In the genomic region with DNA sequence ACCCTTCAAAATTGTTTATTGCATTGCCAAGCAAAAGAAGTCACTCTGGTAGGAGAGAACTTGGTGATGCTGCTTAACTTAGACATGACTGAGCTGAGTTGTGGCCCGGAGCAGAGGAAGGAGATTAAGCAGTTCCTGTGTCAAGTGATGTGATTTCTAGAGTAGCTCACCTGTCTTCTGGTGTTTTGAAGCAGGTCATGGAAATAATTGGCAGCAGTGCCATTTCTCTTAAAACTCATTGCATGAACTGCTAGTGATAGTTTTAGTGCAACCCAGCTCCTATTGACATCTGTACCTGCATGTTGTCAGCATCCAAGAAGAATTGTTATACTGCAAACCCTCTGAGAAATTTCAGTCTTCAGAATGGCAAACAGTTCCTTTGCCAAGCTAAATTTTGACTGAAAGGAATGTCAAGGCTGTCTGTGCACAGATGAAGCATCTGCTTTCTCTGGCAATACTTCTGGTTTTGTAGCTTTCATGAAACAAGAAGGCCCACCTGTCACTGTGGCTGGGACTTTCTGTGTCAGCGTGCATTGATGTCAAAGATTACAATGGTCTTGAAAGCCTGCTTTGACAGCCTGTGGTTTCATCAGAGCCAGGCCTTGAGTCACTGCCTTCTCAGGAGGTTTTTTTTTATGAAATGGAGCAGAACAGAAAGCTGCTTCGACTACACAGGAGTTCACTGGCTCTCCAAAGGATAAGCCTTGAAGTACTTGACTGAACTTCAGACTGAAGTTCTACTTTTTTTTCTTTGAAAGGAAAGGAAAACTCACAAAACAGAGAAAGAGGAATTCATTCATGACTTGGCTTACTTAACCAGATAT, we compare ENCODE assay signal across 8 cellular contexts.
DNase-seq lines count a peak whose midpoint lies in the region; ATAC-seq and TF ChIP-seq lines count a peak whose summit lies in the region.

No MANE protein-coding gene starts in this region.

- DNase-seq in MV-4-11 (lab: John Stamatoyannopoulos, UW) (peak; percentile 88), medulla oblongata (ENCODE audit: extremely low spot score) (peak; percentile 44), vagina (ENCODE audit: extremely low spot score in 2 of 2) (no peak), NCI-H2081 (lab: John Stamatoyannopoulos, UW) (no peak), left colon (no peak)

- H3K27me3 Mint-ChIP-seq in activated T-helper 17 cell treated with anti-CD3 and anti-CD28 coated beads, Interleukin-2, amount 50 U/mL, for 72 hours: peaks cover 7% of the 10 kb centered on the region

- intact Hi-C loops in vagina (cut with DNase I) (no loop called here), left colon (cut with DNase I, micrococcal nuclease) (no loop called here)

- H3K36me3 Mint-ChIP-seq in activated T-helper 17 cell treated with anti-CD3 and anti-CD28 coated beads, Interleukin-2, amount 50 U/mL, for 72 hours (ENCODE audit: low read depth): no peaks in the 10 kb centered on the region

- H3K9me3 ChIP-seq in vagina: no peaks in the 10 kb centered on the region

- H3K4me3 ChIP-seq in GM08714 (ENCODE audit: low read length): peak overlapping the region; percentile 42; the same call in 1 of the 2 replicates
- H3K4me3 ChIP-seq in vagina: no peak overlapping the region

- no peaks in the 10 kb centered on the region for H3K9me3 Mint-ChIP-seq in activated T-helper 17 cell treated with anti-CD3 and anti-CD28 coated beads, Interleukin-2, amount 50 U/mL, for 72 hours

- no peaks in the 10 kb centered on the region for H3K36me3 ChIP-seq in vagina

- peak overlapping the region; percentile 54 for H3K4me3 Mint-ChIP-seq in activated T-helper 17 cell treated with anti-CD3 and anti-CD28 coated beads, Interleukin-2, amount 50 U/mL, for 72 hours

- no peaks in the 10 kb centered on the region for H3K27me3 ChIP-seq in vagina

- peaks cover 15% of the 10 kb centered on the region for H3K4me1 ChIP-seq in vagina

- peak overlapping the region; percentile 39 for H3K27ac ChIP-seq in vagina

- TF ChIP-seq POLR2A in vagina (IDR thresholded peaks at IDR 0.05): no peak

- peak overlapping the region; percentile 48 for H3K27ac Mint-ChIP-seq in activated T-helper 17 cell treated with anti-CD3 and anti-CD28 coated beads, Interleukin-2, amount 50 U/mL, for 72 hours

- peaks cover 27% of the 10 kb centered on the region for H3K4me1 Mint-ChIP-seq in activated T-helper 17 cell treated with anti-CD3 and anti-CD28 coated beads, Interleukin-2, amount 50 U/mL, for 72 hours

- TF ChIP-seq CTCF in vagina (IDR thresholded peaks at IDR 0.05): no peak

- peak; percentile 94 for ATAC-seq in GM21619 (IDR thresholded peaks at IDR 0.05; ENCODE audit: unreplicated experiment)
- peak; percentile 99 for ATAC-seq in activated T-helper 17 cell treated with anti-CD3 and anti-CD28 coated beads, Interleukin-2, amount 50 U/mL, for 72 hours (replicated peaks)
- no peak for ATAC-seq in left colon

Comparison
In these comparisons a context has a peak if more than half of its experiments do, and no peak if none do; other contexts are left out.
1. DNase-seq: peak in MV-4-11 (single experiment) and medulla oblongata (single experiment); none in vagina (0 of 2), NCI-H2081 (0 of 2) and left colon (0 of 2).